11 cellular contexts compared by ENCODE assay signal in genomic region chr16:47724386-47724785, GRCh38.
"Had no signal": no experiment of that assay in that cellular context is flagged by ENCODE, and none has a peak within 500 bp of the region (broad histone marks: within the 10 kb centered on the region; RNA-seq: fewer than 3 reads in every experiment).

No MANE protein-coding gene starts in this region.

- H3K4me2 ChIP-seq: GM23338 had no signal

- FAIRE-seq: H1, H54 had no signal

- H3K27ac ChIP-seq: GM23248 had no signal

- ATAC-seq: GM23338, HCT116 had no signal

- H3K4me1 ChIP-seq: HAP-1 had no signal

- H3K4me3 ChIP-seq: GM23248, GM23338, HAP-1 had no signal

- DNase-seq: GM23248, GOT3, H7, H9, HCEC 1CT, HFFc6 had no signal

- H3K36me3 ChIP-seq: HAP-1 had no signal

- H3K9me3 ChIP-seq: HAP-1 had no signal

- H3K9ac ChIP-seq: GM23248 had no signal

- H2AFZ ChIP-seq: GM23248 had no signal
